Comparison of ENCODE assay signal across 8 cellular contexts in the genomic region with DNA sequence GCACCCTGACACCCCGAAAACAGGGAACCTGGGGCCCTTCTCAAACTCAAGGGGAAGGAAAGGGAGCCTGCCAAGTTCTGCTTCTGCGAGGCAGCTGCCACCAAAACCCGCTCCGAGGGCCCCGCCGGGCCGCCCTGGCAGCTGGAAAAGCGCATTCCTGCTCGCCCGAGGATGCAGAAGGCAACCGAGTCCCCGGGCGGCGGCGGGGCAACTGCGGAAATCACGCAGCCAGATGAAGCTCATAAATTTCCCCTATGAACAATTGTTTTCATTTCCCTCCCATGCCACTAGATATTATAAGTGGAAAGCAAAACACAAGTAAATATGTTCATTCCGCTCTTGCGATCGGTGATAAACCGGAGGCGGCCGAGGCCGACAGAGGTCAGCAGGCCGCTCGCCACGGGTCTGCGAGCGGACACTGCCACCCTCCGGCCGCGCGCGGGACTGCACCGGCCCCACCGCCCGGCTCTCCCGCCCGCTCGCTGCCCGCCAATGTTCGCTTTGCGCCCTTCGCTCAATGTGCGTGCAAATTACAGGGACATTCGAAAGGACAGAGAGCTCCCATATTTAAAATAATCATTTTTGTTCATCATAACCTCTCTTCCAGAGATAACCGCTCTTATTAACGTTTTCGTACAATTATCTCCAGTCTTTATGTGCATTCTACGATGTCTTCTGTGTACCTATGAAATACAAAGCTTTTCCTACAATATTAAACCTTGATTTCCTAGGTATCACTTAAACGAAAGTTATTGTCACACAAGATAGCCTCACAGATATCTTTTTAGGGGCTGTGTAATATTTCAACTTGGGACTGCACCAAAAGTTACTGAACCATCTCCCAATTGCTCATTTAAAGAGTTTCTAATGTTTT.
DNase-seq lines count a peak whose midpoint lies in the region; ATAC-seq and TF ChIP-seq lines count a peak whose summit lies in the region.

No MANE protein-coding gene starts in this region.

- H3K27ac ChIP-seq in CD8-positive, alpha-beta memory T cell (ENCODE audit: low read depth, low read length) = no peak overlapping the region
- no peak overlapping the region for H3K27ac ChIP-seq in endodermal cell (ENCODE audit: low read depth, low read length)

- CTCF ChIA-PET in CD8-positive, alpha-beta memory T cell (lab: Charles Lee) = interaction anchor here (0.9 to 5.1 kb wide), 20 partner anchors 10 to 1558 kb away, joined by 3 to 33 read pairs (median 4); no protein-coding TSS in a partner anchor
- CTCF ChIA-PET in activated CD8-positive, alpha-beta T cell treated with anti-CD3 and anti-CD28 coated beads for 36 hours (lab: Charles Lee) = interaction anchor here (0.5 to 1.9 kb wide), 47 partner anchors 8 to 1556 kb away, joined by 3 to 13 read pairs (median 3); no protein-coding TSS in a partner anchor

- H3K9me3 ChIP-seq in CD8-positive, alpha-beta memory T cell (ENCODE audit: low read length) = no peaks in the 10 kb centered on the region
- no peaks in the 10 kb centered on the region for H3K9me3 ChIP-seq in endodermal cell (ENCODE audit: control insufficient read depth, low read length)

- no peaks in the 10 kb centered on the region for H3K36me3 Mint-ChIP-seq in CD8-positive, alpha-beta memory T cell
- no peaks in the 10 kb centered on the region for H3K36me3 Mint-ChIP-seq in activated CD8-positive, alpha-beta T cell treated with anti-CD3 and anti-CD28 coated beads for 36 hours (ENCODE audit: low read depth)
- H3K36me3 Mint-ChIP-seq in endodermal cell (ENCODE audit: low read depth) = no peaks in the 10 kb centered on the region

- H3K27ac Mint-ChIP-seq in CD8-positive, alpha-beta memory T cell = peak overlapping the region in 1 of 8 donors; percentile 65
- H3K27ac Mint-ChIP-seq in activated CD8-positive, alpha-beta T cell treated with anti-CD3 and anti-CD28 coated beads for 36 hours = no peak overlapping the region
- no peak overlapping the region for H3K27ac Mint-ChIP-seq in endodermal cell

- no peak overlapping the region for H3K4me3 ChIP-seq in CD8-positive, alpha-beta memory T cell (ENCODE audit: low read length)
- peak overlapping the region; percentile 66 for H3K4me3 ChIP-seq in endodermal cell (ENCODE audit: low read length)

- peaks cover 6 to 14% (median 12%) of the 10 kb centered on the region in 3 donors for H3K4me1 Mint-ChIP-seq in CD8-positive, alpha-beta memory T cell
- H3K4me1 Mint-ChIP-seq in activated CD8-positive, alpha-beta T cell treated with anti-CD3 and anti-CD28 coated beads for 36 hours (ENCODE audit: low read depth) = peaks cover 13% of the 10 kb centered on the region
- H3K4me1 Mint-ChIP-seq in endodermal cell = peaks cover 1% of the 10 kb centered on the region

- H3K4me1 ChIP-seq in CD8-positive, alpha-beta memory T cell (ENCODE audit: insufficient read depth, low read length) = peaks cover 14% of the 10 kb centered on the region
- H3K4me1 ChIP-seq in endodermal cell (ENCODE audit: control insufficient read depth, insufficient read depth, low read length) = peaks cover 5% of the 10 kb centered on the region

- intact Hi-C loops in activated CD8-positive, alpha-beta T cell treated with anti-CD3 and anti-CD28 coated beads for 36 hours (cut with micrococcal nuclease) = loop anchor here (10.0 kb wide), 1 partner anchor 1560 kb away; no protein-coding TSS in a partner anchor

- H3K4me3 Mint-ChIP-seq in CD8-positive, alpha-beta memory T cell = peak overlapping the region in 6 of 7 donors; percentile 69 to 83 (median 76)
- H3K4me3 Mint-ChIP-seq in activated CD8-positive, alpha-beta T cell treated with anti-CD3 and anti-CD28 coated beads for 36 hours = peak overlapping the region; percentile 63
- peak overlapping the region; percentile 52 for H3K4me3 Mint-ChIP-seq in endodermal cell

- POLR2A ChIA-PET in CD8-positive, alpha-beta memory T cell (lab: Charles Lee) = no interaction called here
- POLR2A ChIA-PET in activated CD8-positive, alpha-beta T cell treated with anti-CD3 and anti-CD28 coated beads for 36 hours (lab: Charles Lee) = no interaction called here

- no peaks in the 10 kb centered on the region for H3K9me3 Mint-ChIP-seq in CD8-positive, alpha-beta memory T cell
- H3K9me3 Mint-ChIP-seq in activated CD8-positive, alpha-beta T cell treated with anti-CD3 and anti-CD28 coated beads for 36 hours = no peaks in the 10 kb centered on the region
- H3K9me3 Mint-ChIP-seq in endodermal cell = no peaks in the 10 kb centered on the region

- peaks cover 25% of the 10 kb centered on the region for H3K27me3 ChIP-seq in CD8-positive, alpha-beta memory T cell (ENCODE audit: insufficient read depth, low read length, poor library complexity, severe bottlenecking)
- peaks cover 50% of the 10 kb centered on the region for H3K27me3 ChIP-seq in endodermal cell (ENCODE audit: control insufficient read depth, insufficient read depth, low read length, poor library complexity, severe bottlenecking)

- ATAC-seq in GM19463 (IDR thresholded peaks at IDR 0.05; ENCODE audit: unreplicated experiment) = peak; percentile 79
- peak; percentile 87 for ATAC-seq in activated CD8-positive, alpha-beta T cell treated with anti-CD3 and anti-CD28 coated beads for 36 hours

- DNase-seq in CD8-positive, alpha-beta memory T cell = peak; percentile 24 to 54 (median 37)
- DNase-seq in NCI-H2196 treated with DMSO at 0.1 percent for 48 hours (lab: John Stamatoyannopoulos, UW; ENCODE audit: unreplicated experiment) (peak; percentile 25), endodermal cell (peak; percentile 86), midbrain (lab: John Stamatoyannopoulos, UW) (peak; percentile 38), LoVo (ENCODE audit: low spot score) (no peak)
- DNase-seq in activated CD8-positive, alpha-beta T cell treated with anti-CD3 and anti-CD28 coated beads for 36 hours = peak; percentile 62
- DNase-seq in stimulated activated CD8-positive, alpha-beta memory T cell treated with anti-CD3 and anti-CD28 coated beads, Interleukin-4, amount 100 ng/mL, for 24 hours (ENCODE audit: low read depth) = peak; percentile 42

- H3K27me3 Mint-ChIP-seq in CD8-positive, alpha-beta memory T cell = peaks cover 15 to 58% of the 10 kb centered on the region in 2 donors
- peaks cover 32% of the 10 kb centered on the region for H3K27me3 Mint-ChIP-seq in activated CD8-positive, alpha-beta T cell treated with anti-CD3 and anti-CD28 coated beads for 36 hours
- peaks cover 48% of the 10 kb centered on the region for H3K27me3 Mint-ChIP-seq in endodermal cell (ENCODE audit: insufficient read depth)

- TF ChIP-seq CTCF in activated CD8-positive, alpha-beta T cell treated with anti-CD3 and anti-CD28 coated beads for 36 hours (IDR thresholded peaks at IDR 0.05) = peak; percentile 100
- TF ChIP-seq CTCF in endodermal cell (conservative IDR thresholded peaks at IDR 0.05) = peak; percentile 99

- WGBS in endodermal cell (ENCODE audit: insufficient coverage in 1 of 2, insufficient read length in 1 of 2), 2 experiments = 5 to 6% methylated on average over 36 to 51 of the region's 51 CpGs

- H3K36me3 ChIP-seq in CD8-positive, alpha-beta memory T cell (ENCODE audit: insufficient read depth, low read length) = no peaks in the 10 kb centered on the region
- no peaks in the 10 kb centered on the region for H3K36me3 ChIP-seq in endodermal cell (ENCODE audit: control insufficient read depth, insufficient read depth, low read length)

- H3K9ac ChIP-seq in endodermal cell (ENCODE audit: extremely low read depth, low read length, poor library complexity, severe bottlenecking) = no peak overlapping the region
